8 cellular contexts compared by ENCODE assay signal in the genomic region with DNA sequence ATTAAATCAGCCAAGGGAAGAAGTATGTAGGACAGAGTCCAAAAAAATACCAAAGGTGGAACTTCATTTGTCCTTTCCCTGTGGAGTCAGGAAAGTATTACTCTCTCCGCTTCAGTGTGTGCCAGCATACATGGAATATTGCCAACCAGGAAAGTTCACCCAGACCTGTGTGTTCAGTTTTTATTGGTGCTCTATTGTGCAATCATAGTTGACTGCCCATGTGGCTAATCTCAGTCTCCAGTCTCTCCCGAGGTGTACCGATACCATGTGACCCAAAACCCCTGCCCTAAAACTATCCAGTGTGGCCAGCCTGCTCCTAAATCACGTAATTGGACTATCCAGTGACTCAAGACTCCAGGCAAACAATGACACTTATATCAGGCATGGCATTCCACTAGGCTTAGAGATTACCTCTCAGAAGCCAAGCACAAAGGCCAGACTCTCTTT. TPM values are rescaled to one million over a fixed set of nuclear protein-coding genes. Genes with fewer than 3 reads are reported as not detected.
DNase-seq lines count a peak whose midpoint lies in the region; ATAC-seq and TF ChIP-seq lines count a peak whose summit lies in the region.

No MANE protein-coding gene starts in this region.

- H3K27ac Mint-ChIP-seq in CD8-positive, alpha-beta T cell: no peak overlapping the region

- no peak for ATAC-seq in CD8-positive, alpha-beta T cell
- ATAC-seq in HG03432 (IDR thresholded peaks at IDR 0.05; ENCODE audit: unreplicated experiment): no peak
- ATAC-seq in GM21576 (IDR thresholded peaks at IDR 0.05; ENCODE audit: unreplicated experiment): no peak
- ATAC-seq in GM21786 (IDR thresholded peaks at IDR 0.05; ENCODE audit: unreplicated experiment): no peak

- DNase-seq in EL (peak; percentile 97), SJSA1 (ENCODE audit: low read depth in 1 of 2, low spot score in 2 of 2) (peak; percentile 36 to 65), fibroblast of the aortic adventitia (ENCODE audit: low read depth) (peak; percentile 96), pulmonary artery endothelial cell (ENCODE audit: low read depth, low spot score) (peak; percentile 59)
- no peak for DNase-seq in CD8-positive, alpha-beta T cell

- no peaks in the 10 kb centered on the region for H3K9me3 Mint-ChIP-seq in CD8-positive, alpha-beta T cell

- H3K36me3 ChIP-seq in SJSA1: peaks cover 15% of the 10 kb centered on the region
- peaks cover 34% of the 10 kb centered on the region for H3K36me3 ChIP-seq in CD8-positive, alpha-beta T cell (ENCODE audit: insufficient read depth, low read length)

- no peak for TF ChIP-seq CTCF in fibroblast of the aortic adventitia (IDR thresholded peaks at IDR 0.05; ENCODE audit: insufficient read depth, low read length)
- no peak for TF ChIP-seq CTCF in CD8-positive, alpha-beta T cell (IDR thresholded peaks at IDR 0.05)

- intact Hi-C loops in CD8-positive, alpha-beta T cell (cut with DNase I, micrococcal nuclease): loop anchor here in 1 of 2 experiments (10.0 kb wide), 1 partner anchor 54 kb away; no protein-coding TSS in a partner anchor

- H3K4me1 ChIP-seq in SJSA1 (replicated peaks): peaks cover 29% of the 10 kb centered on the region
- no peaks in the 10 kb centered on the region for H3K4me1 ChIP-seq in CD8-positive, alpha-beta T cell (ENCODE audit: insufficient read depth, low read length)

- peaks cover 2% of the 10 kb centered on the region for H3K4me1 Mint-ChIP-seq in CD8-positive, alpha-beta T cell (ENCODE audit: low read depth)

- CTCF ChIA-PET in CD8-positive, alpha-beta T cell (lab: Charles Lee): no interaction called here

- no peaks in the 10 kb centered on the region for H3K27me3 Mint-ChIP-seq in CD8-positive, alpha-beta T cell (ENCODE audit: low read depth)

- H3K27ac ChIP-seq in SJSA1: peak overlapping the region; percentile 69
- no peak overlapping the region for H3K27ac ChIP-seq in CD8-positive, alpha-beta T cell (ENCODE audit: low read depth, low read length)

- no peaks in the 10 kb centered on the region for H3K27me3 ChIP-seq in SJSA1 (replicated peaks)
- H3K27me3 ChIP-seq in CD8-positive, alpha-beta T cell (ENCODE audit: insufficient read depth, low read length): no peaks in the 10 kb centered on the region

- H3K4me3 ChIP-seq in SJSA1: no peak overlapping the region
- no peak overlapping the region for H3K4me3 ChIP-seq in fibroblast of the aortic adventitia (ENCODE audit: low read depth, low read length)
- no peak overlapping the region for H3K4me3 ChIP-seq in CD8-positive, alpha-beta T cell (ENCODE audit: low read depth, low read length)

- POLR2A ChIA-PET in CD8-positive, alpha-beta T cell (lab: Charles Lee): no interaction called here

- peaks cover 78% of the 10 kb centered on the region for H3K36me3 Mint-ChIP-seq in CD8-positive, alpha-beta T cell

- H3K4me3 Mint-ChIP-seq in CD8-positive, alpha-beta T cell: no peak overlapping the region

- no peaks in the 10 kb centered on the region for H3K9me3 ChIP-seq in SJSA1 (replicated peaks)
- H3K9me3 ChIP-seq in CD8-positive, alpha-beta T cell (ENCODE audit: low read length): no peaks in the 10 kb centered on the region

RNA-seq across cellular contexts. Expression of a gene that starts 38.8 kb away (rescaled TPM):
- 10.3 and 13.0 TPM in 2 replicates for total RNA-seq in SJSA1 (2014; rRNA removed; shearing (Covaris generic))
- total RNA-seq in fibroblast of the aortic adventitia (ENCODE audit: low replicate concordance): 27.5 and 37.2 TPM in 2 replicates
- 12.2 and 13.0 TPM in 2 replicates for total RNA-seq in pulmonary artery endothelial cell
- 10 to 100 TPM; 32.9 to 37.9 TPM for total RNA-seq in CD8-positive, alpha-beta T cell

Comparison
In these comparisons a context has a peak if more than half of its experiments do, and no peak if none do; other contexts are left out.
1. DNase-seq: peak in EL (single experiment), SJSA1 (2 of 2), fibroblast of the aortic adventitia (single experiment) and pulmonary artery endothelial cell (single experiment); none in CD8-positive, alpha-beta T cell (0 of 7).